ENCODE assay signal across 8 cellular contexts in genomic region chr12:6450869-6451347, GRCh38. TPM values are rescaled to one million over a fixed set of nuclear protein-coding genes. Genes with fewer than 3 reads are reported as not detected.
DNase-seq lines count a peak whose midpoint lies in the region; ATAC-seq, FAIRE-seq and TF ChIP-seq lines count a peak whose summit lies in the region.

No MANE protein-coding gene starts in this region.

- H3K79me2 ChIP-seq in astrocyte (ENCODE audit: insufficient read depth, low read length), result no peaks in the 10 kb centered on the region

- H3K27ac ChIP-seq in astrocyte (ENCODE audit: low read depth, low read length) (no peak overlapping the region), subcutaneous abdominal adipose tissue (ENCODE audit: low read depth, low read length) (peak overlapping the region; percentile 97)

- peak overlapping the region; percentile 92 for H3K4me2 ChIP-seq in astrocyte (ENCODE audit: low read length)

- H4K20me1 ChIP-seq in astrocyte (ENCODE audit: insufficient read depth, low read length), result no peaks in the 10 kb centered on the region

- no peaks in the 10 kb centered on the region for H3K9me3 Mint-ChIP-seq in astrocyte (ENCODE audit: unreplicated experiment)

- peaks cover 28% of the 10 kb centered on the region for H3K4me1 ChIP-seq in astrocyte (ENCODE audit: insufficient read depth, low read length)
- peaks cover 6 to 38% (median 31%) of the 10 kb centered on the region in 5 donors for H3K4me1 ChIP-seq in subcutaneous abdominal adipose tissue (ENCODE audit: control insufficient read depth in 5 of 5, insufficient read depth in 5 of 5, low read length in 5 of 5)

- H3K27me3 ChIP-seq in astrocyte (ENCODE audit: insufficient read depth, low read length), result no peaks in the 10 kb centered on the region
- no peaks in the 10 kb centered on the region for H3K27me3 ChIP-seq in kidney epithelial cell (ENCODE audit: control insufficient read depth, insufficient read depth, low read length)
- H3K27me3 ChIP-seq in subcutaneous abdominal adipose tissue (ENCODE audit: control insufficient read depth in 5 of 5, insufficient read depth in 4 of 5, low read length in 5 of 5), result no peaks in the 10 kb centered on the region

- TF ChIP-seq CTCF in astrocyte (IDR thresholded peaks at IDR 0.05; ENCODE audit: insufficient read depth, low read depth, low read length) (no peak), kidney epithelial cell (IDR thresholded peaks at IDR 0.05; ENCODE audit: insufficient read depth, low read length, poor library complexity, severe bottlenecking) (no peak)

- H3K4me1 Mint-ChIP-seq in astrocyte (ENCODE audit: low read depth, unreplicated experiment), result peaks cover 14% of the 10 kb centered on the region

- H3K36me3 Mint-ChIP-seq in astrocyte (ENCODE audit: low read depth, unreplicated experiment), result peaks cover 7% of the 10 kb centered on the region

- H3K27ac Mint-ChIP-seq in astrocyte (ENCODE audit: unreplicated experiment), result no peak overlapping the region

- H3K4me3 ChIP-seq in astrocyte (ENCODE audit: insufficient read depth, low read depth, low read length), result peak overlapping the region; percentile 65
- H3K4me3 ChIP-seq in kidney epithelial cell (ENCODE audit: low read depth, low read length), result peak overlapping the region; percentile 62
- H3K4me3 ChIP-seq in subcutaneous abdominal adipose tissue (ENCODE audit: low read depth in 1 of 5, low read length in 5 of 5), result peak overlapping the region; percentile 77 to 98 (median 96)

- H3K36me3 ChIP-seq in astrocyte (ENCODE audit: insufficient read depth, low read length), result no peaks in the 10 kb centered on the region
- H3K36me3 ChIP-seq in kidney epithelial cell (ENCODE audit: control insufficient read depth, insufficient read depth, low read length), result no peaks in the 10 kb centered on the region
- H3K36me3 ChIP-seq in subcutaneous abdominal adipose tissue (ENCODE audit: control insufficient read depth in 5 of 5, insufficient read depth in 5 of 5, low read length in 5 of 5), result peaks cover 8 to 39% (median 27%) of the 10 kb centered on the region in 5 donors

- no peak for ATAC-seq in GM21529 (IDR thresholded peaks at IDR 0.05; ENCODE audit: unreplicated experiment)

- H2AFZ ChIP-seq in astrocyte (ENCODE audit: low read depth, low read length), result peak overlapping the region; percentile 94

- H3K4me3 Mint-ChIP-seq in astrocyte (ENCODE audit: unreplicated experiment), result peak overlapping the region; percentile 72

- FAIRE-seq in astrocyte (lab: Jason Lieb, UNC), result no peak

- H3K9ac ChIP-seq in astrocyte (ENCODE audit: low read length), result peak overlapping the region; percentile 78
- peak overlapping the region in 4 of 5 donors; percentile 15 to 98 (median 88) for H3K9ac ChIP-seq in subcutaneous abdominal adipose tissue (ENCODE audit: low read length in 5 of 5)

- H3K27me3 Mint-ChIP-seq in astrocyte (ENCODE audit: low read depth, unreplicated experiment), result peaks cover 7% of the 10 kb centered on the region

- DNase-seq in activated CD8-positive, alpha-beta memory T cell treated with anti-CD3 and anti-CD28 coated beads for 24 hours, result peak; percentile 86
- no peak for DNase-seq in activated CD8-positive, alpha-beta memory T cell treated with anti-CD3 and anti-CD28 coated beads, Interleukin-2, amount 50 U/mL, for 4 hours
- DNase-seq in astrocyte (ENCODE audit: low read depth), result no peak
- no peak for DNase-seq in kidney epithelial cell (ENCODE audit: low read depth)
- no peak for DNase-seq in effector CD4-positive, alpha-beta T cell
- no peak for DNase-seq in ureter (ENCODE audit: low spot score)

- no peaks in the 10 kb centered on the region for H3K9me3 ChIP-seq in astrocyte (ENCODE audit: insufficient read depth, low read depth, low read length)
- H3K9me3 ChIP-seq in subcutaneous abdominal adipose tissue (ENCODE audit: control insufficient read depth in 5 of 5, low read length in 5 of 5), result no peaks in the 10 kb centered on the region

RNA-seq across cellular contexts. Expression of gene TAPBPL, which starts 0.9 kb away (rescaled TPM):
- total RNA-seq in astrocyte (0.87 and 1.6 TPM in 2 replicates), kidney epithelial cell (14.4 and 18.9 TPM in 2 replicates), ureter (52.3 TPM)

RNA-seq across cellular contexts. Expression of gene CD27, which starts 6.2 kb away (rescaled TPM):
- total RNA-seq in astrocyte (not detected in 2 replicates), kidney epithelial cell (not detected in 2 replicates), ureter (2.6 TPM)

RNA-seq across cellular contexts. Expression of gene VAMP1, which starts 19.6 kb away (rescaled TPM):
- total RNA-seq in astrocyte (21.0 and 23.1 TPM in 2 replicates), kidney epithelial cell (1.6 and 4.8 TPM in 2 replicates), ureter (16.0 TPM)

RNA-seq across cellular contexts. Expression of gene MRPL51, which starts 42.2 kb away (rescaled TPM):
- total RNA-seq in astrocyte (192 and 202 TPM in 2 replicates), kidney epithelial cell (63.7 and 78.3 TPM in 2 replicates), ureter (150 TPM)

RNA-seq across cellular contexts. Expression of gene NCAPD2, which starts 43.0 kb away (rescaled TPM):
- total RNA-seq in astrocyte (18.6 and 21.1 TPM in 2 replicates), kidney epithelial cell (62.3 and 98.0 TPM in 2 replicates), ureter (24.0 TPM)
